In the genomic region with DNA sequence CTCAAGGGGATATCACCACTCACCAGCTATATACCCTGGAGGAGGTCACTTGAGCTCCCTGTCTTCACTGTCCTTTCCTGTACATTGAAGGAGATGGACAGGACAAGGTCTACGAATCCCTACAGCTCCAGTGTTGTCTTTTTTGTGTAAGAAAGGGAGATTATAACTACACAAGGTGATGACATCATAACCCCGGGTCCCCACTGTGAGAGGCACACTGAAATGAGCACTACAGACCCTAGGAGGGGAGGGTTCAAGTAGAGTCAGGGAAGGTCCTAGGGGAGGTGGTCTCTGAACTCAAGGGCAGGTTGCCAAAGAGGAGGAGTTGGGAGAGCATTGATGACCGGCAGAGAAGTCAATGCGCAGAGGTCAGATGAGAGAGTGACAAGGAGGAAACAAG, we compare ENCODE assay signal across 28 cellular contexts.
"Had no signal": no experiment of that assay in that cellular context is flagged by ENCODE, and none has a peak within 500 bp of the region (broad histone marks: within the 10 kb centered on the region; RNA-seq: fewer than 3 reads in every experiment).

No MANE protein-coding gene starts in this region.

- H3K4me1 ChIP-seq: colonic mucosa, foreskin keratinocyte, gastrocnemius medialis had no signal

- H3K27ac ChIP-seq: colonic mucosa, coronary artery, dorsolateral prefrontal cortex, epithelial cell of prostate, esophagus muscularis mucosa, foreskin keratinocyte, gastrocnemius medialis, gastroesophageal sphincter had no signal

- H3K4me3 ChIP-seq: colonic mucosa, coronary artery, dorsolateral prefrontal cortex, esophagus muscularis mucosa, esophagus squamous epithelium, gastrocnemius medialis, gastroesophageal sphincter, heart left ventricle, heart right ventricle had no signal

- DNase-seq: colonic mucosa; cortex of kidney; dermis blood vessel endothelial cell; dorsolateral prefrontal cortex; effector CD4-positive, alpha-beta T cell; effector CD8-positive, alpha-beta T cell; effector memory CD4-positive, alpha-beta T cell; effector memory CD8-positive, alpha-beta T cell; endodermal cell; erythroblast; esophagus squamous epithelium; foreskin fibroblast; foreskin keratinocyte; foreskin melanocyte; gastrocnemius medialis; glutamatergic neuron; head of caudate nucleus; heart left ventricle; heart right ventricle had no signal

- H3K9me3 ChIP-seq: colonic mucosa, esophagus muscularis mucosa, esophagus squamous epithelium, gastrocnemius medialis, gastroesophageal sphincter had no signal

- H3K27me3 ChIP-seq: colonic mucosa, esophagus muscularis mucosa, esophagus squamous epithelium, gastrocnemius medialis, gastroesophageal sphincter, heart left ventricle had no signal

- ATAC-seq: effector memory CD8-positive, alpha-beta T cell; esophagus mucosa; foreskin keratinocyte; gastrocnemius medialis; gastroesophageal sphincter; heart left ventricle; heart right ventricle had no signal

- FAIRE-seq: colon, endometrium, endothelial cell of umbilical vein, frontal cortex had no signal

- H3K36me3 ChIP-seq: colonic mucosa, esophagus muscularis mucosa, esophagus squamous epithelium, gastrocnemius medialis, gastroesophageal sphincter, heart left ventricle, heart right ventricle had no signal
